Comparison of ENCODE assay signal across 8 cellular contexts in the genomic region with DNA sequence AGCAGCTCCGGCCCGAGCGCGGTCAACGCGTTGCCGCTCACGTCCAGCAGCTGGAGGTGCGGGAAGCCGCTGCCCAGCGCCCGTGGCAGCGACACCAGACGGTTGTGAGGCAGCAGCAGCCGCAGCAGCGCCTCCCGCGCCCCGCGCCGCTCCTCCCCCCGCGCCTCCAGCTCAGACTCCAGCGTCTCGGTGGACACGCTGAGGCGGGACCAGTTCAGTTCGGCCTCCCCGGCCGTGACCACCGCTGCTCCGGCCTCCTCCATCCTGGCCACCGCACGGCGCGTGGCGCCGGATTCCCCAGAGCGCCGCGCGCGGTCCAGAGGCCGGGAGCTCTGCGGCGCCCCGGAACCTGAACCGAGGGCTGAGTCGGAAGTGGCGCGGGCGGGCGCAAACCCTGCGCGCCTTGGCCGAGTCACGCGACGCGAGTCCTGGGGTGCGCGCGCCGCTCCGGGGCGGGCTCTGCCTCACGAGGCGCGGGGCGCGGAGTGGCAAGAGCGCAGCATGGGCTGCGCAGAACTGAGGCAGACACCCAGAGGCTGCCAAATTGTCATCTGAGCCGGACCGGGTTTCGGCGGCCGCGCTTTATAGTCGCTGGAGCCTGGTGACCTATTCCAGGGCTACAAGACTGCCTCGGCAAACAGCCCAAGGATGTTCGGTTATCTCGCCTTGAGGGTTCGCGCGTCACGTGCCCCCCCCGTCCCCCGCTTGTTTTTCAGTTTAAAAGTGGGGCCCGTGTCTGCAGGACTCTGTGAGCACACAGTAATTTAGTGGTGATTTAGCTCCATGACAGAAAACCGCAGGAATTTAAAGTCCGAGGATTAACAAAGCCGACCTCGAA. TPM values are rescaled to one million over a fixed set of nuclear protein-coding genes. Genes with fewer than 3 reads are reported as not detected.
DNase-seq lines count a peak whose midpoint lies in the region; ATAC-seq and TF ChIP-seq lines count a peak whose summit lies in the region.

A gene (minus strand): TSS at position 374 of the 838 bp plus-strand sequence. CDS start 111 bp downstream, at position 263.

- peak; percentile 96 for DNase-seq in AG08396 (ENCODE audit: low spot score)
- DNase-seq in NCI-H2196 (lab: John Stamatoyannopoulos, UW; ENCODE audit: unreplicated experiment): peak; percentile 99
- peak; percentile 79 for DNase-seq in breast epithelium (ENCODE audit: low spot score in 2 of 2)
- peak; percentile 85 for DNase-seq in iPS-NIHi11 (ENCODE audit: low spot score)
- DNase-seq in smooth muscle cell (lab: John Stamatoyannopoulos, UW; ENCODE audit: unreplicated experiment): peak; percentile 84

- peaks cover 38% of the 10 kb centered on the region for H3K79me2 ChIP-seq in smooth muscle cell (ENCODE audit: low read depth)

- TF ChIP-seq CTCF in VCaP (conservative IDR thresholded peaks at IDR 0.05) (peak; percentile 55), breast epithelium (IDR thresholded peaks at IDR 0.05) (peak in 1 of 3 donors; percentile 9), smooth muscle cell (IDR thresholded peaks at IDR 0.05; ENCODE audit: borderline replicate concordance, insufficient read depth, poor library complexity, severe bottlenecking) (no peak)

- no peaks in the 10 kb centered on the region for H3K27me3 ChIP-seq in breast epithelium
- no peaks in the 10 kb centered on the region for H3K27me3 ChIP-seq in smooth muscle cell (ENCODE audit: low read depth)

- H3K9me3 ChIP-seq in breast epithelium (no peaks in the 10 kb centered on the region), smooth muscle cell (replicated peaks; ENCODE audit: low read depth) (no peaks in the 10 kb centered on the region)

- H3K4me2 ChIP-seq in smooth muscle cell: peak within 1 kb of the TSS; percentile 86

- H3K9ac ChIP-seq in smooth muscle cell (ENCODE audit: low read depth): peak within 1 kb of the TSS; percentile 84

- peak; percentile 49 for TF ChIP-seq POLR2A in breast epithelium (IDR thresholded peaks at IDR 0.05)

- H4K20me1 ChIP-seq in smooth muscle cell (ENCODE audit: low read depth): peaks cover 36% of the 10 kb centered on the region

- H3K4me3 ChIP-seq in breast epithelium (peak within 1 kb of the TSS; percentile 78 to 98 (median 85)), smooth muscle cell (peak within 1 kb of the TSS; percentile 85)

- H3K4me1 ChIP-seq in breast epithelium: peaks cover 0 to 4% of the 10 kb centered on the region in 2 donors
- H3K4me1 ChIP-seq in smooth muscle cell (ENCODE audit: low read depth): peaks cover 15% of the 10 kb centered on the region

- whole genome bisulfite sequencing in smooth muscle cell (ENCODE audit: low lambda C conversion rate): under 1% methylated on average over 81 of the region's 94 CpGs

- H3K27ac ChIP-seq in VCaP: peak within 1 kb of the TSS; percentile 92
- peak within 1 kb of the TSS; percentile 94 to 95 for H3K27ac ChIP-seq in breast epithelium
- peak within 1 kb of the TSS; percentile 78 for H3K27ac ChIP-seq in smooth muscle cell (ENCODE audit: low read depth)

- ATAC-seq in GM18907 (IDR thresholded peaks at IDR 0.05; ENCODE audit: unreplicated experiment) (peak; percentile 90), HG03139 (IDR thresholded peaks at IDR 0.05; ENCODE audit: unreplicated experiment) (peak; percentile 88)

- H2AFZ ChIP-seq in smooth muscle cell (ENCODE audit: low read depth): peak within 1 kb of the TSS; percentile 81

- intact Hi-C loops in breast epithelium (cut with DNase I; ENCODE audit: low total_unique reads): no loop called here

- H3K36me3 ChIP-seq in breast epithelium (no peaks in the 10 kb centered on the region), smooth muscle cell (ENCODE audit: low read depth) (no peaks in the 10 kb centered on the region)

- H3F3A ChIP-seq in smooth muscle cell (ENCODE audit: low read depth): peaks cover 11% of the 10 kb centered on the region

RNA-seq across cellular contexts. Expression of the gene that starts here (rescaled TPM):
- total RNA-seq in breast epithelium (10 to 100 TPM; 32.1 to 40.2 (median 40.1) TPM), smooth muscle cell (20.4 and 28.1 TPM in 2 replicates)
- polyA plus RNA-seq in smooth muscle cell: 4.9 and 6.4 TPM in 2 replicates

Comparison
In these comparisons a context has a peak if more than half of its experiments do, and no peak if none do; other contexts are left out.
1. Peak in every context shown above with its lines: DNase-seq, ATAC-seq, H3K4me3 ChIP-seq and H3K27ac ChIP-seq.